Comparison of ENCODE assay signal across 19 cellular contexts in the genomic region with DNA sequence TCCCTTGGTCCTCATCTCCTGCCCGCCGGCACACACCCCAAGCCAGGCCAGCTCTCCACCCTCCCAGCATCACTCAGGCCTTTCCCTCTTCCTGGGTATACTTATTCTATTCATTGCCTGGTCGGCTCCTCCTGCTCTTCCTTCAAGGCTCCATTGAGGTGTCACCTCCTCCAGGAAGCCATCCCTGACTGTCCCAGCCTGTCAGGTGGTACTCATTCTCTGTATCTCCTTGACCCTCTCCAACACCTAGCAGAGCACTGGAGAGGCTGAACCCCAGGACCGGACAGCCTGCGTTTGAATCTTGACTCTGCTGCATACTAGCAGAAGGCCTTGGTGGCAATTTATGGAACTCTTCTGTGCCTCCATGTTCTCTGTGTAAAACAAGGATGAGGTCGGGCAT. TPM values are rescaled to one million over a fixed set of nuclear protein-coding genes. Genes with fewer than 3 reads are reported as not detected.
DNase-seq lines count a peak whose midpoint lies in the region; ATAC-seq, FAIRE-seq and TF ChIP-seq lines count a peak whose summit lies in the region.
"Had no signal": no experiment of that assay in that cellular context is flagged by ENCODE, and none has a peak within 500 bp of the region (broad histone marks: within the 10 kb centered on the region; RNA-seq: fewer than 3 reads in every experiment).

No MANE protein-coding gene starts in this region.

- TF ChIP-seq CTCF in H9 (conservative IDR thresholded peaks at IDR 0.05) (no peak), GM12878 (IDR thresholded peaks at IDR 0.05 in 2 of 3, conservative IDR thresholded peaks at IDR 0.05 in 1 of 3; ENCODE audit: control insufficient read depth in 2 of 3, extremely low read depth in 1 of 3, insufficient read depth in 1 of 3, low read depth in 3 of 3, low read length in 3 of 3) (no peak), spleen (IDR thresholded peaks at IDR 0.05 in 8 of 11, conservative IDR thresholded peaks at IDR 0.05 in 3 of 11) (no peak)
- TF ChIP-seq CTCF in activated CD8-positive, alpha-beta T cell treated with anti-CD3 and anti-CD28 coated beads for 36 hours (IDR thresholded peaks at IDR 0.05) = no peak

- H3K9ac ChIP-seq in BLaER1 treated with 17β-estradiol and CSF1 and Interleukin-3, amounts not matched to agents 10 nM and 100 nM = peak overlapping the region in 1 of 11 experiments; percentile 38; a peak in 2 of 22 replicates
- H3K9ac ChIP-seq in H9 (ENCODE audit: extremely low read depth, insufficient read length, low read length) (no peak overlapping the region), GM12878 (ENCODE audit: control insufficient read depth, insufficient read depth, low read length) (peak overlapping the region; percentile 73)

- no peaks in the 10 kb centered on the region; the same call in none of the 2 replicates for H3K27me3 Mint-ChIP-seq in H9 (ENCODE audit: low read depth)
- H3K27me3 Mint-ChIP-seq in activated CD8-positive, alpha-beta T cell treated with anti-CD3 and anti-CD28 coated beads for 36 hours = peaks cover 5% of the 10 kb centered on the region

- peak; percentile 19 for DNase-seq in H9
- no peak for DNase-seq in GM12878 (ENCODE audit: low read depth, low spot score)
- no peak for DNase-seq in spleen
- DNase-seq in activated CD8-positive, alpha-beta T cell treated with anti-CD3 and anti-CD28 coated beads for 36 hours = no peak
- no peak for DNase-seq in kidney glomerular epithelial cell (lab: John Stamatoyannopoulos, UW)
- DNase-seq: AML-193; CD8-positive, alpha-beta T cell; KBM-7; NCI-H1092 treated with DMSO at 0.1 percent for 48 hours; NCI-H1694 treated with DMSO at 0.1 percent for 48 hours; NCI-H345; NCI-H69; NK-92 treated with Interleukin-12 subunit alpha and Interleukin-12 subunit beta, amount 100 ng/mL, for 24 hours; PC-9 had no signal

- H3K9me3 Mint-ChIP-seq in H9 = no peaks in the 10 kb centered on the region; a peak in 1 of 5 replicates
- H3K9me3 Mint-ChIP-seq in activated CD8-positive, alpha-beta T cell treated with anti-CD3 and anti-CD28 coated beads for 36 hours = no peaks in the 10 kb centered on the region
- H3K9me3 Mint-ChIP-seq: CD8-positive, alpha-beta T cell had no signal

- H3K23me2 ChIP-seq in H9 (ENCODE audit: insufficient read length, low read depth, low read length, poor library complexity, severe bottlenecking) = peaks cover 2% of the 10 kb centered on the region

- H3K4ac ChIP-seq in H9 (ENCODE audit: low read depth, low read length) = no peak overlapping the region

- SMC1A ChIA-PET in GM12878 (lab: Charles Lee; ENCODE audit: uncharacterized antibody, unreplicated experiment) = interaction anchor here (21.4 kb wide), 1 partner anchor 12 kb away, joined by 812 read pairs; no protein-coding TSS in a partner anchor

- no peak for TF ChIP-seq EP300 in GM12878 (IDR thresholded peaks at IDR 0.05; ENCODE audit: borderline replicate concordance in 1 of 2, control insufficient read depth in 1 of 2, low read depth in 2 of 2, low read length in 2 of 2)

- H3K36me3 ChIP-seq in BLaER1 treated with 17β-estradiol and CSF1 and Interleukin-3, amounts not matched to agents 10 nM and 100 nM = no peaks in the 10 kb centered on the region
- no peaks in the 10 kb centered on the region for H3K36me3 ChIP-seq in GM12878 (ENCODE audit: control insufficient read depth in 2 of 2, insufficient read depth in 2 of 2, low read length in 1 of 2)
- H3K36me3 ChIP-seq in spleen = no peaks in the 10 kb centered on the region

- peaks cover 81 to 96% (median 89%) of the 10 kb centered on the region in 10 experiments for H3K4me1 ChIP-seq in BLaER1 treated with 17β-estradiol and CSF1 and Interleukin-3, amounts not matched to agents 10 nM and 100 nM
- H3K4me1 ChIP-seq in H9 (ENCODE audit: insufficient read depth, low read length) (no peaks in the 10 kb centered on the region), GM12878 (ENCODE audit: control insufficient read depth, insufficient read depth, low read length) (peaks cover 42% of the 10 kb centered on the region), spleen (peaks cover 0 to 77% (median 23%) of the 10 kb centered on the region in 6 donors)

- H3K4me1 Mint-ChIP-seq in H9 = peaks cover 6 to 16% of the 10 kb centered on the region in 2 experiments
- H3K4me1 Mint-ChIP-seq in activated CD8-positive, alpha-beta T cell treated with anti-CD3 and anti-CD28 coated beads for 36 hours (ENCODE audit: low read depth) = peaks cover 15% of the 10 kb centered on the region

- H3K27ac ChIP-seq in BLaER1 treated with 17β-estradiol and CSF1 and Interleukin-3, amounts not matched to agents 10 nM and 100 nM = peak overlapping the region in 2 of 11 experiments; percentile 33 to 34; a peak in 2 of 22 replicates
- H3K27ac ChIP-seq in H9 (ENCODE audit: insufficient read length, low read depth, low read length) (no peak overlapping the region), GM12878 (ENCODE audit: control insufficient read depth, insufficient read depth) (peak overlapping the region; percentile 92), spleen (peak overlapping the region in 7 of 8 donors; percentile 11 to 83 (median 75))
- H3K27ac ChIP-seq: PC-9 had no signal

- H3K4me2 ChIP-seq in BLaER1 treated with 17β-estradiol and CSF1 and Interleukin-3, amounts not matched to agents 10 nM and 100 nM = peak overlapping the region; percentile 46 to 91 (median 89); a peak in 21 of 22 replicates
- H3K4me2 ChIP-seq in H9 (ENCODE audit: insufficient read depth, insufficient read length, low read length) = no peak overlapping the region
- peak overlapping the region; percentile 52 for H3K4me2 ChIP-seq in GM12878 (ENCODE audit: control insufficient read depth, insufficient read depth)
- H3K4me2 ChIP-seq: PC-9 had no signal

- H3T11ph ChIP-seq in H9 (ENCODE audit: low read length) = no peak overlapping the region

- RAD21 ChIA-PET in GM12878 (lab: Charles Lee; ENCODE audit: unreplicated experiment) = interaction anchor here (30.7 kb wide), 1 partner anchor 12 kb away, joined by 913 read pairs; no protein-coding TSS in a partner anchor

- TF ChIP-seq RAD21 in GM12878 (IDR thresholded peaks at IDR 0.05; ENCODE audit: insufficient read depth, low read depth, low read length) = no peak

- no peak overlapping the region for H3K23ac ChIP-seq in H9 (ENCODE audit: insufficient read length, low read depth, low read length)

- peaks cover 0 to 15% (median 0%) of the 10 kb centered on the region in 11 experiments; a peak in 4 of 22 replicates for H3K27me3 ChIP-seq in BLaER1 treated with 17β-estradiol and CSF1 and Interleukin-3, amounts not matched to agents 10 nM and 100 nM
- H3K27me3 ChIP-seq in H9 (ENCODE audit: insufficient read depth, low read length) (no peaks in the 10 kb centered on the region), GM12878 (replicated peaks in 1 of 2; ENCODE audit: control insufficient read depth in 2 of 2, insufficient read depth in 2 of 2, low read length in 1 of 2) (no peaks in the 10 kb centered on the region), spleen (replicated peaks in 1 of 7) (no peaks in the 10 kb centered on the region)

- no peak overlapping the region for H3K14ac ChIP-seq in H9 (ENCODE audit: insufficient read depth, low read length)

- H2BK12ac ChIP-seq in H9 (ENCODE audit: insufficient read length, low read depth, low read length) = no peak overlapping the region

- H3K18ac ChIP-seq in H9 (ENCODE audit: insufficient read length, low read depth, low read length) = no peak overlapping the region

- H3K56ac ChIP-seq in H9 (ENCODE audit: insufficient read length, low read depth, low read length) = no peak overlapping the region

- POLR2A ChIA-PET in GM12878 (lab: Charles Lee) = interaction anchor here (19.7 kb wide), 1 partner anchor 12 kb away, joined by 656 read pairs; no protein-coding TSS in a partner anchor
- POLR2A ChIA-PET in activated CD8-positive, alpha-beta T cell treated with anti-CD3 and anti-CD28 coated beads for 36 hours (lab: Charles Lee) = no interaction called here

- CTCF ChIA-PET in GM12878 (lab: Yijun Ruan, JAX) = interaction anchor here (0.6 to 19.5 kb wide), 2 partner anchors 18 to 283 kb away, joined by 3 to 361 read pairs; no protein-coding TSS in a partner anchor
- CTCF ChIA-PET in activated CD8-positive, alpha-beta T cell treated with anti-CD3 and anti-CD28 coated beads for 36 hours (lab: Charles Lee) = interaction anchor here (1.0 kb wide), 1 partner anchor 18 kb away, joined by 3 read pairs; no protein-coding TSS in a partner anchor

- no peak overlapping the region for H2BK20ac ChIP-seq in H9 (ENCODE audit: low read depth, low read length, poor library complexity, severe bottlenecking)

- H4K8ac ChIP-seq in H9 (replicated peaks; ENCODE audit: insufficient read length, low read depth, low read length) = no peak overlapping the region

- no CpG with 5 or more reads among the region's 6 CpGs for WGBS in H9 (ENCODE audit: extremely low coverage, insufficient read length, low lambda C conversion rate)
- 28% methylated on average over 6 of the region's 6 CpGs for WGBS in GM12878 (ENCODE audit: insufficient coverage, insufficient replicate concordance, low lambda C conversion rate, missing lambda C conversion rate)
- 86 to 95% (median 90%) methylated on average over 6 of the region's 6 CpGs for WGBS in spleen, 5 donors

- no peak overlapping the region for H2BK15ac ChIP-seq in H9 (ENCODE audit: low read depth, low read length)

- H4K91ac ChIP-seq in H9 (ENCODE audit: insufficient read length, low read depth, low read length) = no peak overlapping the region

- no peak for FAIRE-seq in GM12878 (lab: Jason Lieb, UNC)

- TF ChIP-seq POLR2A in GM12878 (IDR thresholded peaks at IDR 0.05; ENCODE audit: low read depth, low read length) = no peak
- TF ChIP-seq POLR2A in spleen (IDR thresholded peaks at IDR 0.05) = no peak

- H2BK120ac ChIP-seq in H9 (ENCODE audit: low read depth, low read length, poor library complexity, severe bottlenecking) = no peak overlapping the region

- no peaks in the 10 kb centered on the region for H3K36me3 Mint-ChIP-seq in H9 (ENCODE audit: insufficient read depth in 1 of 3, low read depth in 3 of 3)
- H3K36me3 Mint-ChIP-seq in activated CD8-positive, alpha-beta T cell treated with anti-CD3 and anti-CD28 coated beads for 36 hours (ENCODE audit: low read depth) = no peaks in the 10 kb centered on the region
- H3K36me3 Mint-ChIP-seq: CD8-positive, alpha-beta T cell had no signal

- H3K79me1 ChIP-seq in H9 (ENCODE audit: insufficient read depth, low read depth, low read length, poor library complexity, severe bottlenecking) = no peaks in the 10 kb centered on the region

- in situ Hi-C loops in GM12878 (cut with MboI) = no loop called here

- ATAC-seq in GM12878 (no peak), GM18498 (IDR thresholded peaks at IDR 0.05; ENCODE audit: unreplicated experiment) (no peak)
- ATAC-seq in activated CD8-positive, alpha-beta T cell treated with anti-CD3 and anti-CD28 coated beads for 36 hours = no peak
- ATAC-seq: CD8-positive, alpha-beta T cell had no signal

- no peak overlapping the region for H2AFZ ChIP-seq in H9 (ENCODE audit: low read length)
- no peak overlapping the region for H2AFZ ChIP-seq in GM12878 (ENCODE audit: control insufficient read depth, low read depth, low read length)
- H2AFZ ChIP-seq: PC-9 had no signal

- H3K9me3 ChIP-seq in BLaER1 treated with 17β-estradiol and CSF1 and Interleukin-3, amounts not matched to agents 10 nM and 100 nM (replicated peaks in 1 of 11) = 0 out of 22 replicates have a peak, but pooled peaks cover 0 to 3% (median 0%) of the 10 kb centered on the region in 11 experiments
- H3K9me3 ChIP-seq in H9 (ENCODE audit: control insufficient read depth, low read depth, low read length) (no peaks in the 10 kb centered on the region), GM12878 (replicated peaks; ENCODE audit: control insufficient read depth, insufficient read depth, low read length) (no peaks in the 10 kb centered on the region), spleen (no peaks in the 10 kb centered on the region)

- no peak overlapping the region for H2AK5ac ChIP-seq in H9 (ENCODE audit: insufficient read length, low read length)

- H3K79me2 ChIP-seq in H9 (ENCODE audit: insufficient read depth, low read length) = no peaks in the 10 kb centered on the region
- peaks cover 61% of the 10 kb centered on the region for H3K79me2 ChIP-seq in GM12878 (ENCODE audit: control insufficient read depth, insufficient read depth, low read length)

- H3K27ac Mint-ChIP-seq in H9 = no peak overlapping the region
- H3K27ac Mint-ChIP-seq in activated CD8-positive, alpha-beta T cell treated with anti-CD3 and anti-CD28 coated beads for 36 hours = no peak overlapping the region
- H3K27ac Mint-ChIP-seq: CD8-positive, alpha-beta T cell had no signal

- no peak overlapping the region for H3K4me3 Mint-ChIP-seq in H9
- no peak overlapping the region for H3K4me3 Mint-ChIP-seq in activated CD8-positive, alpha-beta T cell treated with anti-CD3 and anti-CD28 coated beads for 36 hours
- H3K4me3 Mint-ChIP-seq: CD8-positive, alpha-beta T cell had no signal

- H3K4me3 ChIP-seq in BLaER1 treated with 17β-estradiol and CSF1 and Interleukin-3, amounts not matched to agents 10 nM and 100 nM = no peak overlapping the region
- H3K4me3 ChIP-seq in GM12878 (peak overlapping the region; percentile 74), spleen (peak overlapping the region in 2 of 8 donors; percentile 36 to 68)
- H3K4me3 ChIP-seq: PC-9 had no signal

- no TSS peak for BruUV-seq in GM12878 (replicated peaks; lab: Mats Ljungman, UMichigan)

- no peak overlapping the region for H2BK5ac ChIP-seq in H9 (ENCODE audit: insufficient read length, low read length)

- no peak overlapping the region for H4K5ac ChIP-seq in H9 (ENCODE audit: insufficient read length, low read depth, low read length)

- H4K20me1 ChIP-seq in BLaER1 treated with 17β-estradiol and CSF1 and Interleukin-3, amounts not matched to agents 10 nM and 100 nM = no peaks in the 10 kb centered on the region
- H4K20me1 ChIP-seq in H9 (ENCODE audit: control insufficient read depth, insufficient read depth, insufficient read length) = no peaks in the 10 kb centered on the region
- no peaks in the 10 kb centered on the region for H4K20me1 ChIP-seq in GM12878 (ENCODE audit: control insufficient read depth, insufficient read depth)

- intact Hi-C loops in GM12878 (cut with micrococcal nuclease; ENCODE audit: unreplicated experiment) (no loop called here), spleen (cut with DNase I; ENCODE audit: low total_unique reads) (no loop called here)
- intact Hi-C loops in activated CD8-positive, alpha-beta T cell treated with anti-CD3 and anti-CD28 coated beads for 36 hours (cut with micrococcal nuclease) = no loop called here

RNA-seq across cellular contexts. Expression of gene TNFRSF13B, which starts 0.4 kb away (rescaled TPM):
- 0.11 and 0.28 TPM in 2 replicates for total RNA-seq in H9 (2021)
- total RNA-seq in GM12878 (2013; cell fraction: nucleolus; rRNA removed) = 353 and 380 TPM in 2 replicates
- total RNA-seq in GM12878 (2014; rRNA removed) = 101 and 116 TPM in 2 replicates
- 50.4 and 53.0 TPM in 2 replicates for total RNA-seq in GM12878 (2014; rRNA removed; fragmentation: Illumina TruSeq; extraction: Trizol)
- total RNA-seq in GM12878 (2021) = 160 and 161 TPM in 2 replicates
- 102 TPM for polyA plus RNA-seq in GM12878 (2011; ENCODE audit: low read depth)
- 45.9 and 91.3 TPM in 2 replicates for polyA plus RNA-seq in GM12878 (2011; rRNA removed)
- 124 and 142 TPM in 2 replicates for polyA plus RNA-seq in GM12878 (2011; cell fraction: cytosol; rRNA removed)
- polyA plus RNA-seq in GM12878 (2011; cell fraction: nucleus; rRNA removed) = 234 and 258 TPM in 2 replicates
- polyA plus RNA-seq in GM12878 (2012) = 237 and 313 TPM in 2 replicates
- polyA plus RNA-seq in GM12878 (2014; fragmentation: Illumina TruSeq; extraction: Trizol) = 53.0 and 141 TPM in 2 replicates
- 10 to 100 TPM; 15.5 to 23.1 TPM for polyA plus RNA-seq in GM12878 (2014; fragmentation: Nextera tagmentation; extraction: Ambion mirVana)
- polyA plus RNA-seq in GM12878 (2014; rRNA removed) = 231 and 255 TPM in 2 replicates
- polyA plus RNA-seq in GM12878 (2016; fragmentation: Nextera tagmentation; extraction: Ambion mirVana) = 100 to 1,000 TPM; 121 to 139 TPM
- 123 and 202 TPM in 2 replicates for polyA minus RNA-seq in GM12878 (2011; rRNA and poly(A)+ RNA removed)
- 45.4 TPM in 2 replicates for polyA minus RNA-seq in GM12878 (2011; cell fraction: cytosol; rRNA and poly(A)+ RNA removed)
- polyA minus RNA-seq in GM12878 (2011; cell fraction: nucleus; rRNA and poly(A)+ RNA removed) = 141 and 184 TPM in 2 replicates
- total RNA-seq in spleen = 10 to 100 TPM; 25.1 to 52.1 (median 40.4) TPM
- 100 to 1,000 TPM in 2 of 3 donors, 10 to 100 TPM in 1; 65.9 to 142 (median 119) TPM for polyA plus RNA-seq in spleen
- not detected for total RNA-seq in activated CD8-positive, alpha-beta T cell treated with anti-CD3 and anti-CD28 coated beads for 36 hours
- total RNA-seq: CD8-positive, alpha-beta T cell; Daoy; HT1080; MCF 10A; PC-9 had no signal

Comparison
In these comparisons a context has a peak if more than half of its experiments do, and no peak if none do; other contexts are left out.
1. RNA of gene TNFRSF13B, which starts 0.4 kb away (total RNA-seq): 50.4 to 380 TPM in GM12878 and 25.1 to 52.1 TPM in spleen; 0.11 to 0.28 TPM in H9 and not detected in activated CD8-positive, alpha-beta T cell treated with anti-CD3 and anti-CD28 coated beads for 36 hours; every median in the first group is over 10 times any median in the second.